Comparison of ENCODE assay signal across 10 cellular contexts in the genomic region with DNA sequence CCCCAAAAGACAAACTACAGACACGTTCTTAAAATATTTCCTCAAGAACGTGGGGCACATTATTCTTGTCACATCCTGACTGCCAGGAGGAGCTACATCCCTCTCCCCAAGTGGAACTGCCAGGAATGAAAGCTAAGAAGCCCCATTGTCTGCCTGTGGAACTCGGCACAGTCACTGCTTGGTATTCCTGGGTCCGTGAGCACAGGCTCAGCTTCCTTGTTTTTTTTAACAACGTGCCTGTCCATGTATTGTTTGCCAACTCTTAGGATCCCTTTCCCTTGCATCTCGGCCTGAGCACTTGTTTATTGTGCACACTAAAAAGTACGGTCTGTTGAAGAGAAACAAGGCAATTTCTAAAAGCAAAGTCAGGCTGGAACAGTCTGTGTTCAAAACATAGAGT. TPM values are rescaled to one million over a fixed set of nuclear protein-coding genes. Genes with fewer than 3 reads are reported as not detected.
DNase-seq lines count a peak whose midpoint lies in the region; ATAC-seq and TF ChIP-seq lines count a peak whose summit lies in the region.
"Had no signal": no experiment of that assay in that cellular context is flagged by ENCODE, and none has a peak within 500 bp of the region (broad histone marks: within the 10 kb centered on the region; RNA-seq: fewer than 3 reads in every experiment).

No MANE protein-coding gene starts in this region.

- intact Hi-C loops in left ventricle myocardium superior (cut with micrococcal nuclease): no loop called here
- intact Hi-C loops in activated CD8-positive, alpha-beta T cell treated with anti-CD3 and anti-CD28 coated beads for 36 hours (cut with micrococcal nuclease): no loop called here

- H3K9me3 Mint-ChIP-seq in activated CD8-positive, alpha-beta T cell treated with anti-CD3 and anti-CD28 coated beads for 36 hours: no peaks in the 10 kb centered on the region

- POLR2A ChIA-PET in activated CD8-positive, alpha-beta T cell treated with anti-CD3 and anti-CD28 coated beads for 36 hours (lab: Charles Lee): interaction anchor here (0.6 kb wide), 1 partner anchor 1878 kb away, joined by 6 read pairs; no protein-coding TSS in a partner anchor

- no peaks in the 10 kb centered on the region for H3K4me1 Mint-ChIP-seq in activated CD8-positive, alpha-beta T cell treated with anti-CD3 and anti-CD28 coated beads for 36 hours (ENCODE audit: low read depth)
- H3K4me1 Mint-ChIP-seq: activated CD4-positive, alpha-beta T cell treated with anti-CD3 and anti-CD28 coated beads, Interleukin-2, amount 10 ng/mL, durations not matched to agents 24 days and 14 days had no signal

- no peak for TF ChIP-seq CTCF in activated CD8-positive, alpha-beta T cell treated with anti-CD3 and anti-CD28 coated beads for 36 hours (IDR thresholded peaks at IDR 0.05)

- no peaks in the 10 kb centered on the region for H3K36me3 Mint-ChIP-seq in activated CD8-positive, alpha-beta T cell treated with anti-CD3 and anti-CD28 coated beads for 36 hours (ENCODE audit: low read depth)

- CTCF ChIA-PET in activated CD8-positive, alpha-beta T cell treated with anti-CD3 and anti-CD28 coated beads for 36 hours (lab: Charles Lee): interaction anchor here (1.4 kb wide), 1 partner anchor 11 kb away, joined by 4 read pairs; no protein-coding TSS in a partner anchor

- DNase-seq in DMS153 (lab: John Stamatoyannopoulos, UW) (peak; percentile 65), anterior cingulate cortex (lab: John Stamatoyannopoulos, UW) (peak in 44 of 58 donors; percentile 5 to 86 (median 40)), left ventricle myocardium superior (no peak), pons (ENCODE audit: low spot score) (peak; percentile 98), GOT3 (lab: John Stamatoyannopoulos, UW) (no peak), Kasumi-1 (lab: John Stamatoyannopoulos, UW) (no peak), NCI-H774 (lab: John Stamatoyannopoulos, UW) (no peak)
- DNase-seq in activated CD8-positive, alpha-beta T cell treated with anti-CD3 and anti-CD28 coated beads for 36 hours: no peak
- DNase-seq: activated CD4-positive, alpha-beta T cell treated with anti-CD3 and anti-CD28 coated beads, Interleukin-2, amount 10 ng/mL, durations not matched to agents 24 days and 14 days; small intestine had no signal

- ATAC-seq in left ventricle myocardium superior: peak; percentile 63
- ATAC-seq in activated CD8-positive, alpha-beta T cell treated with anti-CD3 and anti-CD28 coated beads for 36 hours: no peak

- peaks cover 20% of the 10 kb centered on the region for H3K27me3 Mint-ChIP-seq in activated CD8-positive, alpha-beta T cell treated with anti-CD3 and anti-CD28 coated beads for 36 hours

- no peak overlapping the region for H3K4me3 Mint-ChIP-seq in activated CD8-positive, alpha-beta T cell treated with anti-CD3 and anti-CD28 coated beads for 36 hours
- H3K4me3 Mint-ChIP-seq: activated CD4-positive, alpha-beta T cell treated with anti-CD3 and anti-CD28 coated beads, Interleukin-2, amount 10 ng/mL, durations not matched to agents 24 days and 14 days had no signal

- no peak overlapping the region for H3K27ac Mint-ChIP-seq in activated CD8-positive, alpha-beta T cell treated with anti-CD3 and anti-CD28 coated beads for 36 hours
- H3K27ac Mint-ChIP-seq: activated CD4-positive, alpha-beta T cell treated with anti-CD3 and anti-CD28 coated beads, Interleukin-2, amount 10 ng/mL, durations not matched to agents 24 days and 14 days had no signal

RNA-seq across cellular contexts. Expression of gene SELENOP, which starts 47.0 kb away (rescaled TPM):
- total RNA-seq in left ventricle myocardium superior: 297 TPM
- total RNA-seq in activated CD8-positive, alpha-beta T cell treated with anti-CD3 and anti-CD28 coated beads for 36 hours: not detected
- total RNA-seq: activated CD4-positive, alpha-beta T cell treated with anti-CD3 and anti-CD28 coated beads, Interleukin-2, amount 10 ng/mL, durations not matched to agents 24 days and 14 days had no signal

Comparison
In these comparisons a context has a peak if more than half of its experiments do, and no peak if none do; other contexts are left out.
1. DNase-seq: peak in DMS153 (single experiment), anterior cingulate cortex (44 of 58) and pons (single experiment); none in left ventricle myocardium superior (single experiment), GOT3 (single experiment), Kasumi-1 (0 of 2), activated CD8-positive, alpha-beta T cell treated with anti-CD3 and anti-CD28 coated beads for 36 hours (single experiment) and NCI-H774 (single experiment).
2. RNA of gene SELENOP, which starts 47.0 kb away (total RNA-seq): 297 TPM in left ventricle myocardium superior (single experiment); not detected in activated CD8-positive, alpha-beta T cell treated with anti-CD3 and anti-CD28 coated beads for 36 hours; every median in the first group is over 100 times any median in the second.